ENCODE assay signal across 1 cellular context in genomic region chr4:70737409-70737808, GRCh38.
TF ChIP-seq lines count a peak whose summit lies in the region.

No MANE protein-coding gene starts in this region.

TF ChIP-seq in H1, 55 proteins besides CTCF, POLR2A, EP300 and RAD21:
- TF ChIP-seq TBP (IDR thresholded peaks at IDR 0.05; ENCODE audit: low read depth, low read length) (no peak), TCF12 (IDR thresholded peaks at IDR 0.05; ENCODE audit: low read depth, low read length) (no peak), KDM1A (IDR thresholded peaks at IDR 0.05; ENCODE audit: borderline replicate concordance, low read length) (no peak), POLR2AphosphoS5 (IDR thresholded peaks at IDR 0.05; ENCODE audit: low read depth, low read length) (no peak), SIRT6 (IDR thresholded peaks at IDR 0.05; ENCODE audit: low read length) (no peak), POU5F1 (IDR thresholded peaks at IDR 0.05; ENCODE audit: low read depth, low read length) (no peak), ATF3 (IDR thresholded peaks at IDR 0.05; ENCODE audit: insufficient read depth, low read depth, low read length) (no peak), HDAC2 (IDR thresholded peaks at IDR 0.05; ENCODE audit: borderline replicate concordance in 1 of 2, low read depth in 2 of 2, low read length in 2 of 2) (no peak)
TF ChIP-seq in H1: peak in this region for 0.
